ENCODE assay signal across 29 cellular contexts in the genomic region with DNA sequence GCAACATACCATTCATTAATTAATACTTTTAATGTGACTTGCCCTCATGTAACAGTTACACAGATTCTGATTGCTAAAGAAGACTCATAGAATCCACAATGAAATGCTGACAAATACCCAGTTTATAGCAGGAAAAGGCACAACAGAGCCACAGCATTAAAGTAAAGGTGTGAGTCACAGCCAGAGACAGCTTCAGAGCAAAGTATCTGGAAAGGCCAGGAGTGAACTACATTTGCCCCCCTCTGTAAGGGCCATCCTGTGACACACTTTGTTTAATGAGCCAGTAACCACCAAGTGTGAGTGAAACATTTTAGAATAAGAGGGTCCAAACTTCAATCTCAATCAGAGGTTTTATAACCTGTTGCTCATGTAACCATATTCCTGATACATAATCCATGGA.
"Had no signal": no experiment of that assay in that cellular context is flagged by ENCODE, and none has a peak within 500 bp of the region (broad histone marks: within the 10 kb centered on the region; RNA-seq: fewer than 3 reads in every experiment).

No MANE protein-coding gene starts in this region.

- H3K27ac ChIP-seq: body of pancreas, gastrocnemius medialis, neutrophil, ovary, stomach, thyroid gland, upper lobe of left lung, vagina, WERI-Rb-1 had no signal

- ATAC-seq: activated CD4-positive, CD25-positive, alpha-beta regulatory T cell treated with anti-CD3 and anti-CD28 coated beads, Interleukin-2, amount 50 U/mL, for 24 hours; body of pancreas; gastrocnemius medialis; left lobe of liver; sciatic nerve; stimulated activated memory B cell treated with anti-CD40 and anti-IgM and Interleukin-4, amounts not matched to agents 10 μg/mL and 1 μg/mL and 100 μg/mL, for 72 hours had no signal

- H3K4me3 ChIP-seq: body of pancreas, gastrocnemius medialis, lung, ovary, stomach, thyroid gland, upper lobe of left lung, vagina had no signal

- DNase-seq: activated CD4-positive, alpha-beta T cell treated with anti-CD3 and anti-CD28 coated beads for 48 hours; activated CD4-positive, alpha-beta T cell treated with anti-CD3 and anti-CD28 coated beads, Interleukin-2, amount 50 U/mL, for 48 hours; activated CD8-positive, alpha-beta memory T cell treated with anti-CD3 and anti-CD28 coated beads for 24 hours; activated effector memory CD4-positive, alpha-beta T cell treated with Interleukin-2 at 50 U/mL for 16 hours; activated naive CD4-positive, alpha-beta T cell treated with Interleukin-2 at 50 U/mL for 16 hours; body of pancreas; effector CD8-positive, alpha-beta T cell; erythroblast; gastrocnemius medialis; hypothalamus; kidney glomerular epithelial cell; ovary; small intestine; stimulated activated CD4-positive, alpha-beta T cell treated with anti-CD3 and anti-CD28 coated beads, Interleukin-4, amount 100 ng/mL, for 24 hours; stomach; T-helper 9 cell; thyroid gland; upper lobe of left lung; WERI-Rb-1 had no signal

- H3K27ac Mint-ChIP-seq: activated naive CD8-positive, alpha-beta T cell; nephron; progenitor cell of endocrine pancreas; stimulated activated memory B cell treated with anti-CD40 and anti-IgM and Interleukin-4, amounts not matched to agents 10 μg/mL and 1 μg/mL and 100 μg/mL, for 72 hours had no signal

- H3K27me3 Mint-ChIP-seq: activated naive CD8-positive, alpha-beta T cell; progenitor cell of endocrine pancreas; stimulated activated memory B cell treated with anti-CD40 and anti-IgM and Interleukin-4, amounts not matched to agents 10 μg/mL and 1 μg/mL and 100 μg/mL, for 72 hours had no signal

- H3K36me3 ChIP-seq: gastrocnemius medialis, neutrophil, ovary, stomach, thyroid gland, upper lobe of left lung, vagina, WERI-Rb-1 had no signal

- H3K4me3 Mint-ChIP-seq: activated naive CD8-positive, alpha-beta T cell; nephron; stimulated activated memory B cell treated with anti-CD40 and anti-IgM and Interleukin-4, amounts not matched to agents 10 μg/mL and 1 μg/mL and 100 μg/mL, for 72 hours had no signal

- H3K27me3 ChIP-seq: body of pancreas, gastrocnemius medialis, neutrophil, ovary, stomach, thyroid gland, upper lobe of left lung, vagina had no signal

- H3K4me1 ChIP-seq: body of pancreas, gastrocnemius medialis, stomach, thyroid gland, upper lobe of left lung, vagina had no signal

- H3K9me3 ChIP-seq: body of pancreas, gastrocnemius medialis, neutrophil, ovary, thyroid gland, vagina had no signal

- H3K36me3 Mint-ChIP-seq: activated naive CD8-positive, alpha-beta T cell; stimulated activated memory B cell treated with anti-CD40 and anti-IgM and Interleukin-4, amounts not matched to agents 10 μg/mL and 1 μg/mL and 100 μg/mL, for 72 hours had no signal

- H3K4me1 Mint-ChIP-seq: nephron; stimulated activated memory B cell treated with anti-CD40 and anti-IgM and Interleukin-4, amounts not matched to agents 10 μg/mL and 1 μg/mL and 100 μg/mL, for 72 hours had no signal
